In the genomic region with DNA sequence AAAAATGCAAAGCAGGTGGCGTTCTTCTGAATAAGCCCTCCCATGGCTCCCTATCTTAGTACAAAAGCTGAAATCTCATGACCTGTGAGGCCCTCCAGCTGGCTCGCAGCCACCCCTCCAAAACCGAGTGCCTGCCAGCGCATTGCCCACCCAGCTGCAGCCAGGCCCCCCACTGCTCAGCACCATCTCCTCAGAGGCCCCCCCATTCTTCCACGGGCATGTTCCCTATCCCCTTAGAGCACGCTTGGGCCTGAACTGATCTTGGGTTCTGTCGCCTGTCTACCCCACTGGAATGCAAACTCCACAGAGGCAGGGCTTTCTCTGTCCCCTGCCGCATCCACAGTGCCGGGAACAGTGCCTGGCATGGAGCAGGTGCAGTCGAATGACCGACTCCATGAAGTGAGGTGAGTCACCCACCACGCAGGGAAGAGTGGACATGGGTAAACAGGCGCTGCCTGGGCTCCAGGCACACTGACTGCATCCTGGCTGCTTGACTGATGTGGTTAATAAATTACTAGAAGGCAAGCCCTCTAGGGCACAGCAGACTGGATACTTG, we compare ENCODE assay signal across 14 cellular contexts. TPM values are rescaled to one million over a fixed set of nuclear protein-coding genes. Genes with fewer than 3 reads are reported as not detected.
DNase-seq lines count a peak whose midpoint lies in the region; FAIRE-seq lines count a peak whose summit lies in the region.
"Had no signal": no experiment of that assay in that cellular context is flagged by ENCODE, and none has a peak within 500 bp of the region (broad histone marks: within the 10 kb centered on the region; RNA-seq: fewer than 3 reads in every experiment).

No MANE protein-coding gene starts in this region.

- H3K27me3 ChIP-seq in HUES6 (ENCODE audit: control insufficient read depth, insufficient read depth, low read length) = no peaks in the 10 kb centered on the region
- H3K27me3 ChIP-seq in small intestine (ENCODE audit: control insufficient read depth in 2 of 2, insufficient read depth in 2 of 2, low read length in 2 of 2) = peaks cover 0 to 3% of the 10 kb centered on the region in 2 donors
- peaks cover 26% of the 10 kb centered on the region for H3K27me3 ChIP-seq in SJCRH30

- 26 to 64% (median 42%) methylated on average over 13 of the region's 13 CpGs for WGBS in small intestine, 3 donors

- H3K4me3 ChIP-seq in HUES6 (ENCODE audit: low read depth, low read length) = no peak overlapping the region
- H3K4me3 ChIP-seq in small intestine (ENCODE audit: low read depth in 1 of 2, low read length in 2 of 2) = no peak overlapping the region
- no peak overlapping the region for H3K4me3 ChIP-seq in SJCRH30

- H3K36me3 ChIP-seq in HUES6 (ENCODE audit: control insufficient read depth, insufficient read depth, low read length) (peaks cover 6% of the 10 kb centered on the region; the same call in 1 of the 2 replicates), small intestine (ENCODE audit: control insufficient read depth in 2 of 2, insufficient read depth in 2 of 2, low read length in 2 of 2) (no peaks in the 10 kb centered on the region), SJCRH30 (no peaks in the 10 kb centered on the region)

- H3K4me1 ChIP-seq in HUES6 (ENCODE audit: control insufficient read depth, insufficient read depth, low read length) (peaks cover 48% of the 10 kb centered on the region), small intestine (ENCODE audit: control insufficient read depth in 2 of 2, insufficient read depth in 1 of 2, low read depth in 1 of 2, low read length in 1 of 2) (no peaks in the 10 kb centered on the region), SJCRH30 (no peaks in the 10 kb centered on the region)

- peak; percentile 88 for DNase-seq in SW480 (ENCODE audit: low spot score)
- peak; percentile 67 for DNase-seq in islet precursor cell
- peak; percentile 76 for DNase-seq in small intestine
- no peak for DNase-seq in activated CD4-positive, alpha-beta T cell treated with anti-CD3 and anti-CD28 coated beads for 1 hour
- no peak for DNase-seq in SJCRH30
- no peak for DNase-seq in stimulated activated CD4-positive, alpha-beta T cell treated with anti-CD3 and anti-CD28 coated beads, Interleukin-4, amount 100 ng/mL, for 1 hour
- no peak for DNase-seq in NOMO-1 treated with DMSO at 0.1 percent for 48 hours (lab: John Stamatoyannopoulos, UW; ENCODE audit: unreplicated experiment)
- DNase-seq: activated CD4-positive, alpha-beta T cell treated with anti-CD3 and anti-CD28 coated beads, Interleukin-2, amount 50 U/mL, for 4 hours; activated naive CD8-positive, alpha-beta T cell treated with anti-CD3 and anti-CD28 coated beads, Interleukin-2, amount 10 ng/mL, durations not matched to agents 7 days and 5 days; KG1; trophoblast cell had no signal

- H3K9me3 ChIP-seq in HUES6 (ENCODE audit: control insufficient read depth, insufficient read depth, low read depth, low read length) (no peaks in the 10 kb centered on the region), small intestine (ENCODE audit: control insufficient read depth, low read depth) (no peaks in the 10 kb centered on the region), SJCRH30 (replicated peaks) (no peaks in the 10 kb centered on the region)

- no peak for FAIRE-seq in small intestine (lab: Jason Lieb, UNC)
- FAIRE-seq: endothelial cell of umbilical vein had no signal

- peak overlapping the region; percentile 40 for H3K9ac ChIP-seq in HUES6 (ENCODE audit: low read length)

- H3K27ac ChIP-seq in HUES6 (ENCODE audit: low read depth, low read length) (no peak overlapping the region), small intestine (ENCODE audit: low read depth in 1 of 2, low read length in 1 of 2) (no peak overlapping the region), SJCRH30 (no peak overlapping the region)

RNA-seq across cellular contexts. Expression of a gene that starts 11.3 kb away (rescaled TPM):
- polyA plus RNA-seq in small intestine = under 1 TPM in 1 of 3 donors, not detected in 2; 0.34 TPM
- not detected in 2 replicates for total RNA-seq in SJCRH30 (2014; rRNA removed; shearing (Covaris generic))

RNA-seq across cellular contexts. Expression of a gene that starts 38.9 kb away (rescaled TPM):
- polyA plus RNA-seq in small intestine = 10 to 100 TPM; 14.2 to 60.4 (median 21.6) TPM
- not detected in 2 replicates for total RNA-seq in SJCRH30 (2014; rRNA removed; shearing (Covaris generic))
- total RNA-seq: activated naive CD8-positive, alpha-beta T cell treated with anti-CD3 and anti-CD28 coated beads, Interleukin-2, amount 10 ng/mL, durations not matched to agents 7 days and 5 days; endothelial cell of umbilical vein; NCI-H460 had no signal

Comparison
In these comparisons a context has a peak if more than half of its experiments do, and no peak if none do; other contexts are left out.
1. DNase-seq: peak in SW480 (single experiment), islet precursor cell (single experiment) and small intestine (single experiment); none in activated CD4-positive, alpha-beta T cell treated with anti-CD3 and anti-CD28 coated beads for 1 hour (single experiment), SJCRH30 (0 of 2), stimulated activated CD4-positive, alpha-beta T cell treated with anti-CD3 and anti-CD28 coated beads, Interleukin-4, amount 100 ng/mL, for 1 hour (single experiment) and NOMO-1 treated with DMSO at 0.1 percent for 48 hours (single experiment).